ENCODE assay signal across 1 cellular context in the genomic region with DNA sequence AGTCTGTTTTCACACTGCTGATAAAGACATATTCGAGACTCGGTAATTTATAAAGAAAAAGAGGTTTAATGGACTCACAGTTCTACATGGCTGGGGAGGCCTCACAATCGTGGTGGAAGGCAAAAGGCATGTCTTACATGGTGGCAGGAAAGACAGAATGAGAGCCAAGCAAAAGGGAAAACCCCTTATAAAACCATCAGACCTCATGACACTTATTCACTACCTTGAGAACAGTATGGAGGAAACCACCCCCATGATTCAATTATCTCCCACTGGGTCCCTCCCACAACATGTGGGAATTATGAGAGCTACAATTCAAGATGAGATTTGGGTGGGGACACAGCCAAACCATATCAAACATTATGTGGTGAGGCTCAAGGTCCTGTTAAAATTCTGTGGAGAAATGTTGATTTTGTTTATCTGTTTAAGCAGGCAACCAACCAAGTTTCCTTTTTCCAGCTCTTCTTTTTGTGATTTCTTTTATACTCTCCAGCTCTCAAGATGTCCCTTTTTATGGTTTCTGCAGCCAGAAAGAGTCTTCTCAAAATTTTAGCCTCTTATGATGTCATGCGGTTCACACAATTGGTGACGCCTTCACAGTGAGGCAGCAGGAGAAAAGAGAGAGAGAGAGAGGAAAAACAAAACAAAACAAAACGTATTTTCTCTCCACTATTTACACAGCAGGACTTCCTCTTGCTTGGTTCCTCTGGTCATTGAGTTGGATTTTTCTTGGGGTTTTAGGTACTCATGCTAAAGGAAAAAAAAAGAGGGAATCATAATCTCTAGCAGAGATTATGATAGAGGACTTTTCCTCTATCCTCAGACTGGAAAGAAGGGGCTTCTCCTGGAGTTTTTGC.
TF ChIP-seq lines count a peak whose summit lies in the region.

No MANE protein-coding gene starts in this region.

TF ChIP-seq in GM23338, 12 proteins besides CTCF, POLR2A, EP300 and RAD21 (continued from another document):
- TF ChIP-seq, protein P1, sequence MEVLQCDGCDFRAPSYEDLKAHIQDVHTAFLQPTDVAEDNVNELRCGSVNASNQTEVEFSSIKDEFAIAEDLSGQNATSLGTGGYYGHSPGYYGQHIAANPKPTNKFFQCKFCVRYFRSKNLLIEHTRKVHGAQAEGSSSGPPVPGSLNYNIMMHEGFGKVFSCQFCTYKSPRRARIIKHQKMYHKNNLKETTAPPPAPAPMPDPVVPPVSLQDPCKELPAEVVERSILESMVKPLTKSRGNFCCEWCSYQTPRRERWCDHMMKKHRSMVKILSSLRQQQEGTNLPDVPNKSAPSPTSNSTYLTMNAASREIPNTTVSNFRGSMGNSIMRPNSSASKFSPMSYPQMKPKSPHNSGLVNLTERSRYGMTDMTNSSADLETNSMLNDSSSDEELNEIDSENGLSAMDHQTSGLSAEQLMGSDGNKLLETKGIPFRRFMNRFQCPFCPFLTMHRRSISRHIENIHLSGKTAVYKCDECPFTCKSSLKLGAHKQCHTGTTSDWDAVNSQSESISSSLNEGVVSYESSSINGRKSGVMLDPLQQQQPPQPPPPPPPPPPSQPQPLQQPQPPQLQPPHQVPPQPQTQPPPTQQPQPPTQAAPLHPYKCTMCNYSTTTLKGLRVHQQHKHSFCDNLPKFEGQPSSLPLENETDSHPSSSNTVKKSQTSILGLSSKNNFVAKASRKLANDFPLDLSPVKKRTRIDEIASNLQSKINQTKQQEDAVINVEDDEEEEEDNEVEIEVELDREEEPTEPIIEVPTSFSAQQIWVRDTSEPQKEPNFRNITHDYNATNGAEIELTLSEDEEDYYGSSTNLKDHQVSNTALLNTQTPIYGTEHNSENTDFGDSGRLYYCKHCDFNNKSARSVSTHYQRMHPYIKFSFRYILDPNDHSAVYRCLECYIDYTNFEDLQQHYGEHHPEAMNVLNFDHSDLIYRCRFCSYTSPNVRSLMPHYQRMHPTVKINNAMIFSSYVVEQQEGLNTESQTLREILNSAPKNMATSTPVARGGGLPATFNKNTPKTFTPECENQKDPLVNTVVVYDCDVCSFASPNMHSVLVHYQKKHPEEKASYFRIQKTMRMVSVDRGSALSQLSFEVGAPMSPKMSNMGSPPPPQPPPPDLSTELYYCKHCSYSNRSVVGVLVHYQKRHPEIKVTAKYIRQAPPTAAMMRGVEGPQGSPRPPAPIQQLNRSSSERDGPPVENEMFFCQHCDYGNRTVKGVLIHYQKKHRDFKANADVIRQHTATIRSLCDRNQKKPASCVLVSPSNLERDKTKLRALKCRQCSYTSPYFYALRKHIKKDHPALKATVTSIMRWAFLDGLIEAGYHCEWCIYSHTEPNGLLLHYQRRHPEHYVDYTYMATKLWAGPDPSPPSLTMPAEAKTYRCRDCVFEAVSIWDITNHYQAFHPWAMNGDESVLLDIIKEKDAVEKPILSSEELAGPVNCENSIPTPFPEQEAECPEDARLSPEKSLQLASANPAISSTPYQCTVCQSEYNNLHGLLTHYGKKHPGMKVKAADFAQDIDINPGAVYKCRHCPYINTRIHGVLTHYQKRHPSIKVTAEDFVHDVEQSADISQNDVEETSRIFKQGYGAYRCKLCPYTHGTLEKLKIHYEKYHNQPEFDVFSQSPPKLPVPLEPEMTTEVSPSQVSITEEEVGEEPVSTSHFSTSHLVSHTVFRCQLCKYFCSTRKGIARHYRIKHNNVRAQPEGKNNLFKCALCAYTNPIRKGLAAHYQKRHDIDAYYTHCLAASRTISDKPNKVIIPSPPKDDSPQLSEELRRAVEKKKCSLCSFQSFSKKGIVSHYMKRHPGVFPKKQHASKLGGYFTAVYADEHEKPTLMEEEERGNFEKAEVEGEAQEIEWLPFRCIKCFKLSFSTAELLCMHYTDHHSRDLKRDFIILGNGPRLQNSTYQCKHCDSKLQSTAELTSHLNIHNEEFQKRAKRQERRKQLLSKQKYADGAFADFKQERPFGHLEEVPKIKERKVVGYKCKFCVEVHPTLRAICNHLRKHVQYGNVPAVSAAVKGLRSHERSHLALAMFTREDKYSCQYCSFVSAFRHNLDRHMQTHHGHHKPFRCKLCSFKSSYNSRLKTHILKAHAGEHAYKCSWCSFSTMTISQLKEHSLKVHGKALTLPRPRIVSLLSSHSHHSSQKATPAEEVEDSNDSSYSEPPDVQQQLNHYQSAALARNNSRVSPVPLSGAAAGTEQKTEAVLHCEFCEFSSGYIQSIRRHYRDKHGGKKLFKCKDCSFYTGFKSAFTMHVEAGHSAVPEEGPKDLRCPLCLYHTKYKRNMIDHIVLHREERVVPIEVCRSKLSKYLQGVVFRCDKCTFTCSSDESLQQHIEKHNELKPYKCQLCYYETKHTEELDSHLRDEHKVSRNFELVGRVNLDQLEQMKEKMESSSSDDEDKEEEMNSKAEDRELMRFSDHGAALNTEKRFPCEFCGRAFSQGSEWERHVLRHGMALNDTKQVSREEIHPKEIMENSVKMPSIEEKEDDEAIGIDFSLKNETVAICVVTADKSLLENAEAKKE (CRISPR knock-in tag; IDR thresholded peaks at IDR 0.05): no peak
- TF ChIP-seq STAT1 (IDR thresholded peaks at IDR 0.05; ENCODE audit: unreplicated experiment): no peak
